In genomic region chr22:30809086-30809485, GRCh38 we compare ENCODE assay signal across 24 cellular contexts.
A peak's percentile ranks its signal among the peaks of the same experiment; 100 is the strongest.
DNase-seq lines count a peak whose midpoint lies in the region; ATAC-seq, FAIRE-seq and TF ChIP-seq lines count a peak whose summit lies in the region.
"Had no signal": no experiment of that assay in that cellular context is flagged by ENCODE, and none has a peak within 500 bp of the region (broad histone marks: within the 10 kb centered on the region; RNA-seq: fewer than 3 reads in every experiment).

No MANE protein-coding gene starts in this region.

- H2BK120ac ChIP-seq in trophoblast cell (ENCODE audit: insufficient read depth, low read length, poor library complexity) = no peak overlapping the region

- CTCF ChIA-PET in RWPE1 (lab: Yijun Ruan, JAX) = no interaction called here

- POLR2A ChIA-PET in RWPE1 (lab: Yijun Ruan, JAX; ENCODE audit: low non-redundant PET) = no interaction called here

- no peak overlapping the region for H3K4me2 ChIP-seq in trophoblast cell (ENCODE audit: low read length)

- H4K8ac ChIP-seq in trophoblast cell (ENCODE audit: low read depth, low read length) = no peak overlapping the region

- no peak overlapping the region for H3K4me3 ChIP-seq in trophoblast cell (ENCODE audit: low read depth, low read length)
- no peak overlapping the region for H3K4me3 ChIP-seq in tibial artery
- no peak overlapping the region for H3K4me3 ChIP-seq in left lung
- H3K4me3 ChIP-seq: psoas muscle, SJSA1, testis, uterus had no signal

- ATAC-seq in left colon = no peak
- no peak for ATAC-seq in left lung
- ATAC-seq: psoas muscle, WTC11 had no signal

- WGBS in trophoblast cell (ENCODE audit: extremely low coverage, insufficient coverage, insufficient read length) = no CpG with 5 or more reads among the region's 4 CpGs

- H2AK5ac ChIP-seq in trophoblast cell (ENCODE audit: low read length) = no peak overlapping the region

- H2BK12ac ChIP-seq in trophoblast cell (ENCODE audit: low read length) = no peak overlapping the region

- H3K9ac ChIP-seq in trophoblast cell (ENCODE audit: low read length) = peak overlapping the region; percentile 18

- DNase-seq in H54 (ENCODE audit: insufficient read length, low spot score) (peak; percentile 25), RWPE1 (ENCODE audit: low spot score) (no peak), epithelial cell of prostate (ENCODE audit: low read depth, low spot score) (no peak), trophoblast cell (no peak), left colon (no peak), hepatic stellate cell (ENCODE audit: low spot score) (no peak), tibial artery (no peak), left lung (no peak)
- DNase-seq: activated naive CD4-positive, alpha-beta T cell treated with anti-CD3 and anti-CD28 coated beads, Interleukin-2, amount 10 ng/mL, durations not matched to agents 7 days and 5 days; amniotic stem cell; caudate nucleus; DMS79; head of caudate nucleus; Karpas-422; NCI-H1092; NCI-H187; NCI-H2171; NCI-H524; psoas muscle; stimulated activated naive CD8-positive, alpha-beta T cell treated with anti-CD3 and anti-CD28 coated beads, Interleukin-15, Interleukin-2, amounts not matched to agents 100 U/mL and 50 U/mL, for 24 hours; testis; uterus had no signal

- H3K4me1 ChIP-seq in trophoblast cell (ENCODE audit: control insufficient read depth in 1 of 2, insufficient read depth in 2 of 2, low read length in 2 of 2) (no peaks in the 10 kb centered on the region), tibial artery (no peaks in the 10 kb centered on the region), left lung (no peaks in the 10 kb centered on the region)
- H3K4me1 ChIP-seq: psoas muscle, testis, uterus had no signal

- TF ChIP-seq POLR2A in H54 (IDR thresholded peaks at IDR 0.05; ENCODE audit: low read depth, low read length) = no peak

- H3K36me3 ChIP-seq in trophoblast cell (ENCODE audit: control insufficient read depth in 1 of 2, insufficient read depth in 2 of 2, low read length in 2 of 2) (no peaks in the 10 kb centered on the region), tibial artery (no peaks in the 10 kb centered on the region), left lung (no peaks in the 10 kb centered on the region)
- H3K36me3 ChIP-seq: SJSA1, uterus had no signal

- TF ChIP-seq CTCF in RWPE1 (conservative IDR thresholded peaks at IDR 0.05; ENCODE audit: low read depth) = no peak
- no peak for TF ChIP-seq CTCF in tibial artery (IDR thresholded peaks at IDR 0.05)
- no peak for TF ChIP-seq CTCF in left lung (IDR thresholded peaks at IDR 0.05)

- H3K27ac ChIP-seq in RWPE1 (peak overlapping the region; percentile 50), epithelial cell of prostate (peak overlapping the region; percentile 20), trophoblast cell (ENCODE audit: low read depth, low read length) (no peak overlapping the region), tibial artery (no peak overlapping the region), left lung (no peak overlapping the region)
- H3K27ac ChIP-seq: psoas muscle, SJSA1, testis, uterus had no signal

- H3K79me1 ChIP-seq in trophoblast cell (ENCODE audit: low read length) = no peaks in the 10 kb centered on the region

- H3K79me2 ChIP-seq in trophoblast cell (ENCODE audit: control insufficient read depth, insufficient read depth, low read length, poor library complexity) = no peaks in the 10 kb centered on the region

- no peak overlapping the region for H3K14ac ChIP-seq in trophoblast cell (ENCODE audit: low read length)

- H4K91ac ChIP-seq in trophoblast cell (ENCODE audit: low read depth, low read length) = no peak overlapping the region

- H2AFZ ChIP-seq in trophoblast cell (ENCODE audit: insufficient read depth, low read length, poor library complexity) = no peak overlapping the region

- H3K27me3 ChIP-seq in trophoblast cell (ENCODE audit: insufficient read depth, low read length) (no peaks in the 10 kb centered on the region), tibial artery (peaks cover 0 to 20% of the 10 kb centered on the region in 2 donors), left lung (peaks cover 0 to 10% of the 10 kb centered on the region in 2 donors)
- H3K27me3 ChIP-seq: SJSA1, testis, uterus had no signal

- no peak overlapping the region for H3K18ac ChIP-seq in trophoblast cell (ENCODE audit: low read length)

- no peak overlapping the region for H3K23ac ChIP-seq in trophoblast cell (ENCODE audit: low read length)

- H3K9me3 ChIP-seq in trophoblast cell (ENCODE audit: insufficient read depth, low read depth, low read length) (peaks cover 4% of the 10 kb centered on the region), tibial artery (no peaks in the 10 kb centered on the region), left lung (no peaks in the 10 kb centered on the region)
- H3K9me3 ChIP-seq: psoas muscle, SJSA1, testis, uterus had no signal

- no peak overlapping the region for H2BK5ac ChIP-seq in trophoblast cell (ENCODE audit: low read depth, low read length, poor library complexity)

- intact Hi-C loops in left colon (cut with DNase I, micrococcal nuclease) (no loop called here), tibial artery (cut with DNase I; ENCODE audit: low total_unique reads) (no loop called here), left lung (cut with DNase I) (no loop called here)

- no peak for FAIRE-seq in H54 (lab: Jason Lieb, UNC)

- no peak overlapping the region for H3K4ac ChIP-seq in trophoblast cell (ENCODE audit: low read depth, low read length)

- H4K12ac ChIP-seq in trophoblast cell (ENCODE audit: low read depth, low read length) = no peak overlapping the region

Comparison
In these comparisons a context has a peak if more than half of its experiments do, and no peak if none do; other contexts are left out.
1. H3K27ac ChIP-seq: peak in RWPE1 (single experiment) and epithelial cell of prostate (single experiment); none in trophoblast cell (single experiment), tibial artery (0 of 2) and left lung (0 of 2).